In genomic region chr3:36991923-36992805, GRCh38 we compare ENCODE assay signal across 9 cellular contexts. TPM values are rescaled to one million over a fixed set of nuclear protein-coding genes. Genes with fewer than 3 reads are reported as not detected.
DNase-seq lines count a peak whose midpoint lies in the region; ATAC-seq and TF ChIP-seq lines count a peak whose summit lies in the region.
"Had no signal": no experiment of that assay in that cellular context is flagged by ENCODE, and none has a peak within 500 bp of the region (broad histone marks: within the 10 kb centered on the region; RNA-seq: fewer than 3 reads in every experiment).

No MANE protein-coding gene starts in this region.

- H3K9ac ChIP-seq in Karpas-422 (ENCODE audit: low read length): peak overlapping the region; percentile 90

- H3K9me3 ChIP-seq in Karpas-422 (ENCODE audit: low read length): no peaks in the 10 kb centered on the region

- no peaks in the 10 kb centered on the region for H3K27me3 Mint-ChIP-seq in effector memory CD8-positive, alpha-beta T cell
- no peaks in the 10 kb centered on the region for H3K27me3 Mint-ChIP-seq in neural crest cell (ENCODE audit: low read depth)
- H3K27me3 Mint-ChIP-seq: T-cell had no signal

- H2AFZ ChIP-seq in Karpas-422 (ENCODE audit: low read length): no peak overlapping the region

- no peaks in the 10 kb centered on the region for H3K9me2 ChIP-seq in Karpas-422 (replicated peaks; ENCODE audit: insufficient read depth, low read length)

- peak overlapping the region; percentile 83 for H3K27ac ChIP-seq in C4-2B
- H3K27ac ChIP-seq in Karpas-422 (ENCODE audit: low read length): peak overlapping the region; percentile 72

- peak overlapping the region; percentile 69 for H3K4me3 ChIP-seq in Karpas-422 (ENCODE audit: low read length)

- H4K20me1 ChIP-seq in Karpas-422 (ENCODE audit: insufficient read depth, low read depth, low read length): peaks cover 11% of the 10 kb centered on the region

- H3K4me1 Mint-ChIP-seq in effector memory CD8-positive, alpha-beta T cell (ENCODE audit: low read depth in 2 of 2): peaks cover 22 to 32% of the 10 kb centered on the region in 2 donors
- H3K4me1 Mint-ChIP-seq in neural crest cell: peaks cover 40% of the 10 kb centered on the region

- no peaks in the 10 kb centered on the region for H3K9me3 Mint-ChIP-seq in effector memory CD8-positive, alpha-beta T cell
- H3K9me3 Mint-ChIP-seq in neural crest cell: no peaks in the 10 kb centered on the region
- H3K9me3 Mint-ChIP-seq: T-cell had no signal

- H3K4me3 Mint-ChIP-seq in effector memory CD8-positive, alpha-beta T cell: no peak overlapping the region
- H3K4me3 Mint-ChIP-seq in neural crest cell: no peak overlapping the region
- H3K4me3 Mint-ChIP-seq: T-cell had no signal

- H3K27ac Mint-ChIP-seq in effector memory CD8-positive, alpha-beta T cell: no peak overlapping the region
- no peak overlapping the region for H3K27ac Mint-ChIP-seq in neural crest cell (ENCODE audit: unreplicated experiment)
- H3K27ac Mint-ChIP-seq: T-cell had no signal

- H3K4me1 ChIP-seq in Karpas-422 (ENCODE audit: low read length): peaks cover 45% of the 10 kb centered on the region

- DNase-seq in Karpas-422: peak; percentile 66
- peak in 2 of 3 experiments; percentile 5 to 6 for DNase-seq in effector memory CD8-positive, alpha-beta T cell
- DNase-seq in neural crest cell (ENCODE audit: low read depth, low spot score): peak; percentile 8
- DNase-seq in activated naive CD4-positive, alpha-beta T cell treated with Interleukin-2 at 50 U/mL for 16 hours: no peak

- TF ChIP-seq CTCF in C4-2B (conservative IDR thresholded peaks at IDR 0.05) (no peak), neural crest cell (conservative IDR thresholded peaks at IDR 0.05) (no peak)

- H3K36me3 ChIP-seq in Karpas-422 (ENCODE audit: insufficient read depth, low read length): peaks cover 45% of the 10 kb centered on the region

- peak overlapping the region; percentile 85 for H3K4me2 ChIP-seq in Karpas-422 (ENCODE audit: low read depth, low read length, poor library complexity, severe bottlenecking)

- H3K27me3 ChIP-seq in Karpas-422 (ENCODE audit: low read length): no peaks in the 10 kb centered on the region

- H3K79me2 ChIP-seq in Karpas-422 (ENCODE audit: low read length): peaks cover 85% of the 10 kb centered on the region

- ATAC-seq in effector memory CD8-positive, alpha-beta T cell (replicated peaks): no peak
- no peak for ATAC-seq in HG03354 (IDR thresholded peaks at IDR 0.05; ENCODE audit: poor library complexity, severe bottlenecking, unreplicated experiment)
- no peak for ATAC-seq in HG02763 (IDR thresholded peaks at IDR 0.05; ENCODE audit: unreplicated experiment)
- ATAC-seq in HG03469 (IDR thresholded peaks at IDR 0.05; ENCODE audit: unreplicated experiment): no peak

- peaks cover 22% of the 10 kb centered on the region for H3K36me3 Mint-ChIP-seq in effector memory CD8-positive, alpha-beta T cell (ENCODE audit: insufficient read depth)
- H3K36me3 Mint-ChIP-seq in neural crest cell (ENCODE audit: low read depth): peaks cover 13% of the 10 kb centered on the region

RNA-seq across cellular contexts. Expression of gene EPM2AIP1, which starts 0.8 kb away (rescaled TPM):
- 20.7 and 27.5 TPM in 2 replicates for total RNA-seq in Karpas-422 (2014; rRNA removed; shearing (Covaris generic); ENCODE audit: low replicate concordance)
- 27.9 and 30.1 TPM in 2 replicates for total RNA-seq in neural crest cell

RNA-seq across cellular contexts. Expression of gene MLH1, which starts 1.2 kb away (rescaled TPM):
- total RNA-seq in Karpas-422 (2014; rRNA removed; shearing (Covaris generic); ENCODE audit: low replicate concordance): 47.8 and 61.4 TPM in 2 replicates
- total RNA-seq in neural crest cell: 62.7 and 63.6 TPM in 2 replicates

RNA-seq across cellular contexts. Expression of gene TRANK1, which starts 47.3 kb away (rescaled TPM):
- total RNA-seq in Karpas-422 (2014; rRNA removed; shearing (Covaris generic); ENCODE audit: low replicate concordance): 83.4 and 123 TPM in 2 replicates
- total RNA-seq in neural crest cell: 8.9 and 11.3 TPM in 2 replicates
